In the genomic region with DNA sequence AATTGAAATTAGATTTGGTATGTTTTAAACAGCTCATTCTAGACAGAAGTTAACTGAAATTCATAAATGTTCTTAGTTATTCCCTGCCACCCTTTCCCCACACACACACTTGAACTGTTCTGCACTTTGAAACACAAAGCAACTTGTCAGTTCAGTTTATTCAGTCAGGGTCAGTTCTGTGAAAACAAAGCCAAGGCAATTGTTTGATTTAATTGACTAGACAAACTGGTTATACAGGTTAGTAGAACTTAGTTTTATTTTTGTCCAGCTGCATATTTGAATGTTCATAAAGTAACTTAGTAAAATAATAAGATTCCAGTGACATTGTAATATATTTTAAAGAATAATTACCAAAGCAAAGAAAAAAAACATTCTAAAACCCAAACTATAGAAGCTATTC, we compare ENCODE assay signal across 12 cellular contexts.
DNase-seq lines count a peak whose midpoint lies in the region; ATAC-seq, FAIRE-seq and TF ChIP-seq lines count a peak whose summit lies in the region.
"Had no signal": no experiment of that assay in that cellular context is flagged by ENCODE, and none has a peak within 500 bp of the region (broad histone marks: within the 10 kb centered on the region; RNA-seq: fewer than 3 reads in every experiment).

No MANE protein-coding gene starts in this region.

- no peaks in the 10 kb centered on the region for H3K9me2 ChIP-seq in hepatocyte (replicated peaks; ENCODE audit: insufficient read depth)

- H3K36me3 ChIP-seq in hepatocyte (replicated peaks; ENCODE audit: insufficient read depth, low read depth) (no peaks in the 10 kb centered on the region), small intestine (ENCODE audit: control insufficient read depth in 2 of 2, insufficient read depth in 2 of 2, low read length in 2 of 2) (peaks cover 0 to 3% of the 10 kb centered on the region in 2 donors), ascending aorta (peaks cover 0 to 19% of the 10 kb centered on the region in 2 donors)

- DNase-seq in LNCaP clone FGC (ENCODE audit: low read depth) (peak; percentile 54), NCI-H510A treated with DMSO at 0.1 percent for 48 hours (lab: John Stamatoyannopoulos, UW) (peak; percentile 90), hepatocyte (ENCODE audit: low spot score) (peak; percentile 29), small intestine (peak; percentile 90), iPS-NIHi7 (ENCODE audit: extremely low spot score) (no peak), ascending aorta (ENCODE audit: low spot score in 2 of 2) (no peak)
- DNase-seq: aorta; CD8-positive, alpha-beta memory T cell had no signal

- H3K27me3 ChIP-seq in hepatocyte (no peaks in the 10 kb centered on the region), small intestine (ENCODE audit: control insufficient read depth in 2 of 2, insufficient read depth in 2 of 2, low read length in 2 of 2) (no peaks in the 10 kb centered on the region), ascending aorta (no peaks in the 10 kb centered on the region)
- H3K27me3 ChIP-seq: gastroesophageal sphincter had no signal

- H3K79me2 ChIP-seq in hepatocyte = no peaks in the 10 kb centered on the region

- intact Hi-C loops in ascending aorta (cut with DNase I) = no loop called here

- H3K4me3 ChIP-seq in LNCaP clone FGC (ENCODE audit: low read depth, low read length) = peak overlapping the region; percentile 15; the same call in 1 of the 2 replicates
- H3K4me3 ChIP-seq in hepatocyte = no peak overlapping the region
- no peak overlapping the region for H3K4me3 ChIP-seq in small intestine (ENCODE audit: low read depth in 1 of 2, low read length in 2 of 2)
- no peak overlapping the region for H3K4me3 ChIP-seq in ascending aorta
- H3K4me3 ChIP-seq: gastroesophageal sphincter had no signal

- no peak for ATAC-seq in GM21619 (IDR thresholded peaks at IDR 0.05; ENCODE audit: unreplicated experiment)
- ATAC-seq in HG03521 (IDR thresholded peaks at IDR 0.05; ENCODE audit: unreplicated experiment) = no peak
- ATAC-seq: gastroesophageal sphincter had no signal

- no peaks in the 10 kb centered on the region for H3K9me3 ChIP-seq in hepatocyte (ENCODE audit: low read depth)
- H3K9me3 ChIP-seq in small intestine (ENCODE audit: control insufficient read depth, low read depth) = no peaks in the 10 kb centered on the region
- no peaks in the 10 kb centered on the region for H3K9me3 ChIP-seq in ascending aorta
- H3K9me3 ChIP-seq: gastroesophageal sphincter had no signal

- H3K4me2 ChIP-seq in hepatocyte = peak overlapping the region; percentile 62

- TF ChIP-seq CTCF in LNCaP clone FGC (IDR thresholded peaks at IDR 0.05; ENCODE audit: control insufficient read depth, extremely low read depth, insufficient read depth) = no peak
- no peak for TF ChIP-seq CTCF in hepatocyte (IDR thresholded peaks at IDR 0.05; ENCODE audit: poor library complexity)
- TF ChIP-seq CTCF in ascending aorta (IDR thresholded peaks at IDR 0.05) = no peak

- H3K4me1 ChIP-seq in hepatocyte (ENCODE audit: insufficient read depth) (no peaks in the 10 kb centered on the region), small intestine (ENCODE audit: control insufficient read depth in 2 of 2, insufficient read depth in 1 of 2, low read depth in 1 of 2, low read length in 1 of 2) (peaks cover 0 to 2% of the 10 kb centered on the region in 2 donors), ascending aorta (no peaks in the 10 kb centered on the region)
- H3K4me1 ChIP-seq: gastroesophageal sphincter had no signal

- FAIRE-seq in small intestine (lab: Jason Lieb, UNC) = peak; percentile 82

- peak overlapping the region; percentile 71 for H3K27ac ChIP-seq in hepatocyte
- peak overlapping the region in 1 of 2 donors; percentile 8 for H3K27ac ChIP-seq in small intestine (ENCODE audit: low read depth in 1 of 2, low read length in 1 of 2)
- H3K27ac ChIP-seq in ascending aorta = no peak overlapping the region
- H3K27ac ChIP-seq: gastroesophageal sphincter, HL-60 had no signal

- H2AFZ ChIP-seq in hepatocyte = no peak overlapping the region

- no peaks in the 10 kb centered on the region for H4K20me1 ChIP-seq in hepatocyte (ENCODE audit: insufficient read depth, poor library complexity, severe bottlenecking)

Comparison
In these comparisons a context has a peak if more than half of its experiments do, and no peak if none do; other contexts are left out.
1. DNase-seq: peak in LNCaP clone FGC (single experiment), NCI-H510A treated with DMSO at 0.1 percent for 48 hours (single experiment), hepatocyte (single experiment) and small intestine (single experiment); none in iPS-NIHi7 (single experiment) and ascending aorta (0 of 2).